18 cellular contexts compared by ENCODE assay signal in the genomic region with DNA sequence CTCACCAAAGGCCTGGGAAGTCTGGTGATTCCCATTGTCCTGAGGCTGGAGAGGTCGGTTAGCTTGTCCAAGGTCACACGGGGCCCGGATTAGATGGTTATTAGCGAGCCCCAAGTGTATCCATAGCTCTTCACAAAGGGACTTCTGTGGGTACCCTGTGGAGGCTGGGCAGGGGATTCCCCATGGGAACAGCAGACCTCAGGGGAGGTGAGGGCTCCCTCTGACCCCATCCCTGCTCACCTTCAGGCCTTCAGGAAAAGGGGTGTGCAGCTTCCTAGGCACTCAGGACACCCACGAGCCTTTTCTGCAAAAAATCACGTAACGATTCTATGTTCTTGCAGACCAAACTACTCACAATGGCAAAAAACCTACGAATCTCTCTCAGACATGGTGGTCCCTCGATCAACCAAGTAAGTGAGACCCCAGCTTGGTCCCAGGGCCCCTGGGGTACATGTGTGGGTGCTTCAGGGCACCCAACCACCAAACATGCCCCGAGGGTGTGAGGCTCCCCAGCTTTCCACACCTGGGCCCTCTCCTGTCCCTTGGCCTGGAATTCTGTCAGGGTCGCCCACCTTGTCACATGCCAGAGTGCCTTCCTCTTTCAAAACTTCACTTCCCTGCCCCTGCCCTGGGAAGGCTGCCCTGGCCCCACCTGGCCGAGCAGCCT. TPM values are rescaled to one million over a fixed set of nuclear protein-coding genes. Genes with fewer than 3 reads are reported as not detected.
DNase-seq lines count a peak whose midpoint lies in the region; ATAC-seq and TF ChIP-seq lines count a peak whose summit lies in the region.
"Had no signal": no experiment of that assay in that cellular context is flagged by ENCODE, and none has a peak within 500 bp of the region (broad histone marks: within the 10 kb centered on the region; RNA-seq: fewer than 3 reads in every experiment).

No MANE protein-coding gene starts in this region.

- H3K4me1 ChIP-seq in SK-N-SH (ENCODE audit: control insufficient read depth in 1 of 2, insufficient read depth in 2 of 2, low read depth in 1 of 2, low read length in 1 of 2): peaks cover 0 to 21% of the 10 kb centered on the region in 2 experiments; a peak in 1 of 4 replicates
- no peaks in the 10 kb centered on the region for H3K4me1 ChIP-seq in sigmoid colon
- peaks cover 14% of the 10 kb centered on the region for H3K4me1 ChIP-seq in testis
- H3K4me1 ChIP-seq: A549 had no signal

- ATAC-seq in SK-N-SH treated with all-trans-retinoic acid at 6 μM for 48 hours: no peak
- ATAC-seq: A549; CD8-positive, alpha-beta T cell; HCT116 had no signal

- H3K79me2 ChIP-seq in SK-N-SH (ENCODE audit: insufficient read depth): no peaks in the 10 kb centered on the region

- no peak overlapping the region for H3K9ac ChIP-seq in SK-N-SH
- H3K9ac ChIP-seq: BLaER1 treated with 17β-estradiol and CSF1 and Interleukin-3, amounts not matched to agents 10 nM and 100 nM had no signal

- H3K4me3 ChIP-seq in SK-N-SH (ENCODE audit: low read depth in 2 of 2, low read length in 1 of 2) (no peak overlapping the region), sigmoid colon (no peak overlapping the region), testis (no peak overlapping the region)
- H3K4me3 ChIP-seq: A549; BLaER1 treated with 17β-estradiol and CSF1 and Interleukin-3, amounts not matched to agents 10 nM and 100 nM had no signal

- TF ChIP-seq EP300 in SK-N-SH (IDR thresholded peaks at IDR 0.05; ENCODE audit: borderline replicate concordance in 1 of 2, low read depth in 1 of 2, low read length in 1 of 2): no peak
- no peak for TF ChIP-seq EP300 in sigmoid colon (IDR thresholded peaks at IDR 0.05)

- H3K36me3 ChIP-seq in SK-N-SH (replicated peaks in 1 of 2; ENCODE audit: control insufficient read depth in 1 of 2, insufficient read depth in 2 of 2, low read length in 1 of 2) (no peaks in the 10 kb centered on the region), sigmoid colon (no peaks in the 10 kb centered on the region), testis (ENCODE audit: low read depth, missing control alignments) (no peaks in the 10 kb centered on the region)

- no peaks in the 10 kb centered on the region for H4K20me1 ChIP-seq in SK-N-SH (ENCODE audit: insufficient read depth)

- POLR2A ChIA-PET in SK-N-SH (lab: Yijun Ruan, JAX) (no interaction called here), GM10248 (lab: Yijun Ruan, JAX) (no interaction called here)

- H3K9me3 ChIP-seq in SK-N-SH: no peaks in the 10 kb centered on the region
- H3K9me3 ChIP-seq in sigmoid colon: no peaks in the 10 kb centered on the region
- no peaks in the 10 kb centered on the region for H3K9me3 ChIP-seq in testis
- H3K9me3 ChIP-seq: A549; BLaER1 treated with 17β-estradiol and CSF1 and Interleukin-3, amounts not matched to agents 10 nM and 100 nM had no signal

- 0 out of 2 replicates have a peak, but pooled peaks cover 5% of the 10 kb centered on the region for H3K27me3 ChIP-seq in SK-N-SH (ENCODE audit: insufficient read depth)
- no peaks in the 10 kb centered on the region for H3K27me3 ChIP-seq in sigmoid colon
- H3K27me3 ChIP-seq in testis: no peaks in the 10 kb centered on the region
- H3K27me3 ChIP-seq: BLaER1 treated with 17β-estradiol and CSF1 and Interleukin-3, amounts not matched to agents 10 nM and 100 nM had no signal

- no peak overlapping the region for H3K4me2 ChIP-seq in SK-N-SH
- H3K4me2 ChIP-seq: A549; BLaER1 treated with 17β-estradiol and CSF1 and Interleukin-3, amounts not matched to agents 10 nM and 100 nM had no signal

- no peak for TF ChIP-seq POLR2A in sigmoid colon (IDR thresholded peaks at IDR 0.05)
- TF ChIP-seq POLR2A in testis (IDR thresholded peaks at IDR 0.05): no peak

- intact Hi-C loops in sigmoid colon (cut with DNase I) (no loop called here), testis (cut with DNase I; ENCODE audit: low total_unique reads) (no loop called here)

- 86% methylated on average over 12 of the region's 12 CpGs for WGBS in SK-N-SH (ENCODE audit: low lambda C conversion rate)
- WGBS in sigmoid colon, 2 donors: 92 to 93% methylated on average over 12 of the region's 12 CpGs
- WGBS in testis, 2 donors: 86 to 94% methylated on average over 11 to 12 of the region's 12 CpGs

- no peaks in the 10 kb centered on the region for H3F3A ChIP-seq in SK-N-SH (replicated peaks; ENCODE audit: insufficient read depth)

- CTCF ChIA-PET in SK-N-SH (lab: Yijun Ruan, JAX): interaction anchor here (1.0 kb wide), 1 partner anchor 44 kb away, joined by 3 read pairs; no protein-coding TSS in a partner anchor
- CTCF ChIA-PET in GM10248 (lab: Yijun Ruan, JAX): no interaction called here

- no peaks in the 10 kb centered on the region for H3K9me2 ChIP-seq in SK-N-SH

- TF ChIP-seq CTCF in SK-N-SH (IDR thresholded peaks at IDR 0.05) (no peak), GM10248 (IDR thresholded peaks at IDR 0.05; ENCODE audit: control extremely low read depth, extremely low read depth, low read depth, missing control alignments) (no peak), sigmoid colon (IDR thresholded peaks at IDR 0.05) (no peak), testis (IDR thresholded peaks at IDR 0.05) (no peak)

- H2AFZ ChIP-seq in SK-N-SH (ENCODE audit: low read depth): no peak overlapping the region

- peak; percentile 37 for DNase-seq in SK-N-SH
- DNase-seq in GM10248 (ENCODE audit: extremely low spot score): peak; percentile 18
- peak; percentile 73 for DNase-seq in mesenteric fat pad (ENCODE audit: low spot score)
- peak; percentile 38 for DNase-seq in sigmoid colon
- DNase-seq in effector CD8-positive, alpha-beta T cell (lab: John Stamatoyannopoulos, UW): no peak
- DNase-seq in testis: no peak
- no peak for DNase-seq in DMS153 (lab: John Stamatoyannopoulos, UW)
- DNase-seq: Calu3; CD8-positive, alpha-beta T cell; GOT3; HFFc6 had no signal

- no peak for TF ChIP-seq RAD21 in SK-N-SH (IDR thresholded peaks at IDR 0.05; ENCODE audit: low read length)

- H3K27ac ChIP-seq in SK-N-SH (ENCODE audit: low read depth in 2 of 2, low read length in 1 of 2): no peak overlapping the region
- no peak overlapping the region for H3K27ac ChIP-seq in sigmoid colon
- H3K27ac ChIP-seq in testis: no peak overlapping the region
- H3K27ac ChIP-seq: 22Rv1; A549; BLaER1 treated with 17β-estradiol and CSF1 and Interleukin-3, amounts not matched to agents 10 nM and 100 nM; HL-60 had no signal

TF ChIP-seq in SK-N-SH treated with all-trans-retinoic acid at 6 μM for 48 hours, 23 proteins besides CTCF, POLR2A, EP300 and RAD21 (continues in another document):
- TF ChIP-seq ZFP30 (CRISPR knock-in tag; IDR thresholded peaks at IDR 0.05): no peak
- no peak for TF ChIP-seq ISL1 (CRISPR knock-in tag; IDR thresholded peaks at IDR 0.05)
- TF ChIP-seq PPARA (CRISPR knock-in tag; IDR thresholded peaks at IDR 0.05; ENCODE audit: borderline replicate concordance): no peak
- TF ChIP-seq OSR1 (CRISPR knock-in tag; IDR thresholded peaks at IDR 0.05): no peak
- no peak for TF ChIP-seq RARB (CRISPR knock-in tag; IDR thresholded peaks at IDR 0.05)
- TF ChIP-seq GLIS3 (CRISPR knock-in tag; IDR thresholded peaks at IDR 0.05): no peak
- TF ChIP-seq, protein P1, sequence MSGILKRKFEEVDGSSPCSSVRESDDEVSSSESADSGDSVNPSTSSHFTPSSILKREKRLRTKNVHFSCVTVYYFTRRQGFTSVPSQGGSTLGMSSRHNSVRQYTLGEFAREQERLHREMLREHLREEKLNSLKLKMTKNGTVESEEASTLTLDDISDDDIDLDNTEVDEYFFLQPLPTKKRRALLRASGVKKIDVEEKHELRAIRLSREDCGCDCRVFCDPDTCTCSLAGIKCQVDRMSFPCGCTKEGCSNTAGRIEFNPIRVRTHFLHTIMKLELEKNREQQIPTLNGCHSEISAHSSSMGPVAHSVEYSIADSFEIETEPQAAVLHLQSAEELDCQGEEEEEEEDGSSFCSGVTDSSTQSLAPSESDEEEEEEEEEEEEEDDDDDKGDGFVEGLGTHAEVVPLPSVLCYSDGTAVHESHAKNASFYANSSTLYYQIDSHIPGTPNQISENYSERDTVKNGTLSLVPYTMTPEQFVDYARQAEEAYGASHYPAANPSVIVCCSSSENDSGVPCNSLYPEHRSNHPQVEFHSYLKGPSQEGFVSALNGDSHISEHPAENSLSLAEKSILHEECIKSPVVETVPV (CRISPR knock-in tag; IDR thresholded peaks at IDR 0.05): no peak
- TF ChIP-seq TCF4 (CRISPR knock-in tag; IDR thresholded peaks at IDR 0.05; ENCODE audit: borderline replicate concordance): no peak
- TF ChIP-seq TOX (CRISPR knock-in tag; IDR thresholded peaks at IDR 0.05; ENCODE audit: borderline replicate concordance): no peak
- TF ChIP-seq CREB5 (CRISPR knock-in tag; IDR thresholded peaks at IDR 0.05; ENCODE audit: low read depth): no peak

RNA-seq across cellular contexts. Expression of gene PDIA6, which starts 40.3 kb away (rescaled TPM):
- polyA plus RNA-seq in SK-N-SH (2012; rRNA removed) (308 and 325 TPM in 2 replicates), sigmoid colon (100 to 1,000 TPM in 1 of 3 donors, 10 to 100 TPM in 2; 31.8 to 211 (median 64.0) TPM), testis (ENCODE audit: insufficient read depth, low read depth, low replicate concordance) (123 TPM)
- 403 and 455 TPM in 2 replicates for polyA plus RNA-seq in SK-N-SH (2012; cell fraction: cytosol; rRNA removed)
- polyA plus RNA-seq in SK-N-SH (2012; cell fraction: nucleus; rRNA removed): 95.0 and 163 TPM in 2 replicates
- total RNA-seq in mesenteric fat pad (157 TPM), sigmoid colon (10 to 100 TPM; 57.3 to 90.3 (median 81.0) TPM), testis (10 to 100 TPM; 74.3 to 78.4 TPM)

RNA-seq across cellular contexts. Expression of gene ATP6V1C2, which starts 50.9 kb away (rescaled TPM):
- polyA plus RNA-seq in SK-N-SH (2012; rRNA removed): 0.06 and 0.12 TPM in 2 replicates
- 0.10 and 0.15 TPM in 2 replicates for polyA plus RNA-seq in SK-N-SH (2012; cell fraction: cytosol; rRNA removed)
- 0.08 and 0.45 TPM in 2 replicates for polyA plus RNA-seq in SK-N-SH (2012; cell fraction: nucleus; rRNA removed)
- total RNA-seq in mesenteric fat pad: 1.4 TPM
- under 1 TPM in 1 of 4 donors, not detected in 3; 0.55 TPM for total RNA-seq in sigmoid colon
- polyA plus RNA-seq in sigmoid colon: under 1 TPM; under 0.01 to 0.93 (median 0.23) TPM
- total RNA-seq in testis: 1 to 10 TPM; 5.9 to 6.2 TPM
- 3.6 TPM for polyA plus RNA-seq in testis (ENCODE audit: insufficient read depth, low read depth, low replicate concordance)
- total RNA-seq: CD8-positive, alpha-beta T cell; HFFc6; HT1080 had no signal

Comparison
In these comparisons a context has a peak if more than half of its experiments do, and no peak if none do; other contexts are left out.
1. DNase-seq: peak in SK-N-SH (single experiment), GM10248 (single experiment), mesenteric fat pad (single experiment) and sigmoid colon (single experiment); none in effector CD8-positive, alpha-beta T cell (single experiment), testis (single experiment) and DMS153 (single experiment).